12 cellular contexts compared by ENCODE assay signal in the genomic region with DNA sequence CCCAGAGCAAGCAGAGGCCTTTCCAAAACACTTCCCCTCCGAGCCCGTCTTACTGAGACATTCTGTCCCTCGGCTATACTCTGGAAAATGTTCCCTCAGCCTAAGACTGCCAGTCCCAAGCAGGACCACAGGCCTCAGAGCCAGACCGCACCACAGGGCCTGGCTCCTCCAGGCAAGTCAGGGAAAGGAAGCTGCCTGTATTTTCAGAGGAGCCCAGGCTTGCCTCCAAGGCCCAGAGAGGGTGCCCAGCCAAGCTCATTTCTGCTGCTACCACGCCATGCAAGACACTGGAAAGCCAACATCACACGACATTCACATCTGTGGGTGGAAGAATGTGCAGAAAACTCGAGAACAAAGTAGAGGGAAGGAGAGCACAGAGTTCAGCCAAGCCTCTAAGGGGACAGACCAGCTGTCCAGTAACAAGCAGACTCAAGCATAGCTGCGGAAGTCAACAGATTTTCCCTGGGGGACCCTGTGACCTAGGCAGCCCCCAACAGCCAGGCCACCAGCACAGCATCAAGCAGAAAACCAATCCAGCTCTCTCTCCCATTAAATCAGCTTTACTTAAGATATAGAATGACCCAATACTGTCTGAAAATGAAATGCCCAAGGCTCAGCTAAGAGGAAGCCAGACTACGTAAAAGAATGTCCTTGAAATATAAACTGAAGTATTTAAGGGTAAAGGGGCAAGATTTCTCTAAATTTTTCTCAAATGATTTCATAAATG.
DNase-seq lines count a peak whose midpoint lies in the region; ATAC-seq and TF ChIP-seq lines count a peak whose summit lies in the region.
"Had no signal": no experiment of that assay in that cellular context is flagged by ENCODE, and none has a peak within 500 bp of the region (broad histone marks: within the 10 kb centered on the region; RNA-seq: fewer than 3 reads in every experiment).

No MANE protein-coding gene starts in this region.

- peak overlapping the region; percentile 98 for H2AK5ac ChIP-seq in neuronal stem cell (ENCODE audit: low read depth, low read length)

- peak overlapping the region; percentile 51 for H2AFZ ChIP-seq in neuronal stem cell (ENCODE audit: low read length)

- H4K8ac ChIP-seq in neuronal stem cell (ENCODE audit: low read depth, low read length) = no peak overlapping the region

- H3K9ac ChIP-seq in neuronal stem cell (ENCODE audit: low read depth, low read length, poor library complexity) = no peak overlapping the region

- peak overlapping the region; percentile 91 for H2BK5ac ChIP-seq in neuronal stem cell (ENCODE audit: low read length)

- no peak overlapping the region for H3K14ac ChIP-seq in neuronal stem cell (ENCODE audit: low read length)

- H2BK15ac ChIP-seq in neuronal stem cell (ENCODE audit: low read length) = no peak overlapping the region

- peak in 2 of 3 donors; percentile 34 to 37 for TF ChIP-seq POLR2A in body of pancreas (IDR thresholded peaks at IDR 0.05)
- TF ChIP-seq POLR2A in upper lobe of left lung (IDR thresholded peaks at IDR 0.05) = peak in 1 of 4 donors; percentile 30

- TF ChIP-seq EP300 in upper lobe of left lung (IDR thresholded peaks at IDR 0.05) = peak in 1 of 4 donors; percentile 2

- no peaks in the 10 kb centered on the region for H3K79me1 ChIP-seq in neuronal stem cell (ENCODE audit: low read depth, low read length)

- no peak overlapping the region for H3K23ac ChIP-seq in neuronal stem cell (ENCODE audit: low read depth, low read length, poor library complexity)

- H3K18ac ChIP-seq in neuronal stem cell (ENCODE audit: low read length) = peak overlapping the region; percentile 90

- ATAC-seq in body of pancreas (peak; percentile 9), heart right ventricle (peak; percentile 53 to 73 (median 66)), upper lobe of left lung (ENCODE audit: low FRiP score in 2 of 2) (peak in 1 of 2 donors; percentile 6), mucosa of descending colon (no peak)
- ATAC-seq: HCT116 had no signal

- intact Hi-C loops in body of pancreas (cut with DNase I) = no loop called here
- intact Hi-C loops in heart right ventricle (cut with DNase I) = loop anchor here in 1 of 10 donors (5.0 kb wide), 1 partner anchor 45 kb away; no protein-coding TSS in a partner anchor
- intact Hi-C loops in mucosa of descending colon (cut with DNase I, micrococcal nuclease) = no loop called here

- H3K4me3 ChIP-seq in body of pancreas (no peak overlapping the region), heart right ventricle (peak overlapping the region in 7 of 10 donors; percentile 30 to 65 (median 55)), neuronal stem cell (ENCODE audit: low read length in 2 of 2) (no peak overlapping the region), upper lobe of left lung (no peak overlapping the region), mucosa of descending colon (no peak overlapping the region)

- H4K91ac ChIP-seq in neuronal stem cell (ENCODE audit: low read depth, low read length, poor library complexity) = peak overlapping the region; percentile 48

- H3K4ac ChIP-seq in neuronal stem cell (ENCODE audit: low read length) = no peak overlapping the region

- H2BK12ac ChIP-seq in neuronal stem cell (ENCODE audit: low read length) = peak overlapping the region; percentile 18

- H3K4me1 ChIP-seq in body of pancreas = peaks cover 25% of the 10 kb centered on the region
- H3K4me1 ChIP-seq in heart right ventricle = peaks cover 3 to 71% (median 51%) of the 10 kb centered on the region in 9 donors
- peaks cover 29 to 47% of the 10 kb centered on the region in 2 donors for H3K4me1 ChIP-seq in neuronal stem cell (ENCODE audit: control insufficient read depth in 2 of 2, insufficient read depth in 1 of 2, low read depth in 1 of 2, low read length in 2 of 2)
- H3K4me1 ChIP-seq in upper lobe of left lung = peaks cover 38 to 57% (median 43%) of the 10 kb centered on the region in 4 donors
- H3K4me1 ChIP-seq in mucosa of descending colon (ENCODE audit: low read depth) = peaks cover 6% of the 10 kb centered on the region

- TF ChIP-seq CTCF in body of pancreas (IDR thresholded peaks at IDR 0.05) (no peak), heart right ventricle (IDR thresholded peaks at IDR 0.05) (no peak), upper lobe of left lung (IDR thresholded peaks at IDR 0.05) (no peak), mucosa of descending colon (IDR thresholded peaks at IDR 0.05) (no peak), GM20000 (IDR thresholded peaks at IDR 0.05; ENCODE audit: extremely low read depth, missing control alignments) (no peak)

- H3K4me2 ChIP-seq in neuronal stem cell (ENCODE audit: insufficient read depth, low read length, poor library complexity, severe bottlenecking) = no peak overlapping the region

- WGBS in body of pancreas, 2 donors = 65 to 76% methylated on average over 6 to 9 of the region's 9 CpGs
- WGBS in heart right ventricle, 2 donors = 62 to 70% methylated on average over 9 of the region's 9 CpGs
- no CpG with 5 or more reads among the region's 9 CpGs for WGBS in neuronal stem cell (ENCODE audit: extremely low coverage in 2 of 2, insufficient read length in 2 of 2, insufficient replicate concordance in 1 of 2), 2 donors
- WGBS in upper lobe of left lung, 2 donors = 58 to 77% methylated on average over 6 to 9 of the region's 9 CpGs

- DNase-seq in body of pancreas (peak in 2 of 4 donors; percentile 39 to 49), heart right ventricle (peak; percentile 64 to 77), neuronal stem cell (ENCODE audit: low spot score) (no peak), upper lobe of left lung (no peak), mucosa of descending colon (no peak), AG08396 (ENCODE audit: low spot score) (no peak), GM20000 (ENCODE audit: low spot score) (no peak)
- DNase-seq: activated CD8-positive, alpha-beta memory T cell treated with anti-CD3 and anti-CD28 coated beads, Interleukin-2, amount 50 U/mL, for 48 hours; DMS79 treated with DMSO at 0.1 percent for 48 hours; hippocampal formation; NCI-H1105 had no signal

- H3K36me3 ChIP-seq in body of pancreas (replicated peaks in 1 of 2; ENCODE audit: insufficient read depth in 1 of 2, low read depth in 2 of 2) (no peaks in the 10 kb centered on the region), heart right ventricle (no peaks in the 10 kb centered on the region), neuronal stem cell (replicated peaks in 1 of 2; ENCODE audit: control insufficient read depth in 2 of 2, insufficient read depth in 2 of 2, low read length in 2 of 2) (no peaks in the 10 kb centered on the region), upper lobe of left lung (no peaks in the 10 kb centered on the region), mucosa of descending colon (ENCODE audit: low read depth) (no peaks in the 10 kb centered on the region)

- H3K27ac ChIP-seq in body of pancreas (peak overlapping the region in 3 of 4 donors; percentile 87 to 88 (median 88)), heart right ventricle (peak overlapping the region; percentile 81 to 97 (median 92)), neuronal stem cell (replicated peaks; ENCODE audit: low read length) (peak overlapping the region; percentile 97), upper lobe of left lung (peak overlapping the region; percentile 80 to 86 (median 80))

- H2BK120ac ChIP-seq in neuronal stem cell (ENCODE audit: low read depth, low read length) = peak overlapping the region; percentile 95

- no peaks in the 10 kb centered on the region for H3K27me3 ChIP-seq in body of pancreas
- H3K27me3 ChIP-seq in heart right ventricle = no peaks in the 10 kb centered on the region
- no peaks in the 10 kb centered on the region for H3K27me3 ChIP-seq in neuronal stem cell (ENCODE audit: control insufficient read depth in 3 of 3, insufficient read depth in 3 of 3, low read depth in 1 of 3, low read length in 3 of 3)
- no peaks in the 10 kb centered on the region for H3K27me3 ChIP-seq in upper lobe of left lung

- H3K9me3 ChIP-seq in body of pancreas (no peaks in the 10 kb centered on the region), heart right ventricle (no peaks in the 10 kb centered on the region), neuronal stem cell (replicated peaks in 1 of 2; ENCODE audit: control insufficient read depth in 2 of 2, insufficient read depth in 1 of 2, low read depth in 1 of 2, low read length in 2 of 2) (peaks cover 5 to 16% of the 10 kb centered on the region in 2 donors), upper lobe of left lung (no peaks in the 10 kb centered on the region), mucosa of descending colon (no peaks in the 10 kb centered on the region)

Comparison
In these comparisons a context has a peak if more than half of its experiments do, and no peak if none do; other contexts are left out.
1. DNase-seq: peak in heart right ventricle (2 of 2); none in neuronal stem cell (single experiment), upper lobe of left lung (0 of 2), mucosa of descending colon (0 of 3), AG08396 (single experiment) and GM20000 (single experiment).
2. H3K4me3 ChIP-seq: peak in heart right ventricle (7 of 10); none in body of pancreas (0 of 2), neuronal stem cell (0 of 2), upper lobe of left lung (0 of 4) and mucosa of descending colon (single experiment).
3. Peak in every context shown above with its lines, with median percentiles within 50 percentile points of each other: H3K27ac ChIP-seq.